25 cellular contexts compared by ENCODE assay signal in the genomic region with DNA sequence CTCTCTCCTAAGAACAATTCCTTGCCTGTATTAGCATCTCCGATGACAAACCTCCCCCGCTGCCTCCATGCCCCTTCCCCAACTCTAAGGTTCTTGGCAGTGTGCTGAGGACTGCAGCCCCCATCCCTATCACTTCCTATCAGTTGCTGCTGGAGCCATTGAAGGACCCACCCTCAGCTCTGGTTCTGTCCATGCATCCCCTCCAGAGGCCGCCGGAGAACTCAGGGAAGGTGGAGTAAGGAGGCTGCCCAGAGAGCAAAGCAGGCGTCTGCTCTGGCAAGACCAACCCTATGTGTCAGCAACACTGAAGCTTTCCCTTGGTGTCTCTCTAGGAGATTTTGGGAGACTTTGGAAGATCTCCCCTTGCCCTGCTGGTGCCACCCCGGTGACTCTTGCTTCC.
"Had no signal": no experiment of that assay in that cellular context is flagged by ENCODE, and none has a peak within 500 bp of the region (broad histone marks: within the 10 kb centered on the region; RNA-seq: fewer than 3 reads in every experiment).

No MANE protein-coding gene starts in this region.

- H3K9me3 ChIP-seq: gastrocnemius medialis, mucosa of descending colon, psoas muscle, tibial artery, upper lobe of right lung had no signal

- H3K27me3 ChIP-seq: dorsolateral prefrontal cortex, gastrocnemius medialis, tibial artery had no signal

- H3K79me2 ChIP-seq: parathyroid adenoma had no signal

- H3K4me1 ChIP-seq: gastrocnemius medialis, heart right ventricle, parathyroid adenoma, psoas muscle, spleen, tibial artery, upper lobe of right lung had no signal

- ATAC-seq: esophagus mucosa; gastrocnemius medialis; heart right ventricle; left lobe of liver; mucosa of descending colon; naive thymus-derived CD8-positive, alpha-beta T cell; psoas muscle; sciatic nerve; stimulated activated memory B cell treated with anti-CD40 and anti-IgM and Interleukin-4, amounts not matched to agents 10 μg/mL and 1 μg/mL and 100 μg/mL, for 72 hours; upper lobe of right lung had no signal

- DNase-seq: cortex of kidney; dorsolateral prefrontal cortex; effector CD8-positive, alpha-beta T cell; gastrocnemius medialis; heart right ventricle; hypothalamus; islet precursor cell; mammary epithelial cell; mucosa of descending colon; naive thymus-derived CD8-positive, alpha-beta T cell; nucleus accumbens; psoas muscle; retina; spleen; stimulated activated CD4-positive, alpha-beta T cell treated with anti-CD3 and anti-CD28 coated beads, Interleukin-15, amount 100 ng/mL, for 24 hours; stimulated activated CD4-positive, alpha-beta T cell treated with anti-CD3 and anti-CD28 coated beads, Interleukin-1b, Interleukin-23, amount 100 ng/mL, for 48 hours; stimulated activated CD4-positive, alpha-beta T cell treated with anti-CD3 and anti-CD28 coated beads, Interleukin-4, amount 100 ng/mL, for 24 hours; tibial artery; upper lobe of right lung had no signal

- H3K27ac ChIP-seq: dorsolateral prefrontal cortex, gastrocnemius medialis, heart right ventricle, parathyroid adenoma, psoas muscle, spleen, tibial artery, upper lobe of right lung had no signal

- H3K4me3 ChIP-seq: dorsolateral prefrontal cortex, gastrocnemius medialis, heart right ventricle, mucosa of descending colon, psoas muscle, spleen, tibial artery, upper lobe of right lung had no signal

- H3K9ac ChIP-seq: parathyroid adenoma had no signal

- H3K36me3 ChIP-seq: gastrocnemius medialis, heart right ventricle, spleen, tibial artery, upper lobe of right lung had no signal

- FAIRE-seq: endometrium had no signal
